Comparison of ENCODE assay signal across 1 cellular context in the genomic region with DNA sequence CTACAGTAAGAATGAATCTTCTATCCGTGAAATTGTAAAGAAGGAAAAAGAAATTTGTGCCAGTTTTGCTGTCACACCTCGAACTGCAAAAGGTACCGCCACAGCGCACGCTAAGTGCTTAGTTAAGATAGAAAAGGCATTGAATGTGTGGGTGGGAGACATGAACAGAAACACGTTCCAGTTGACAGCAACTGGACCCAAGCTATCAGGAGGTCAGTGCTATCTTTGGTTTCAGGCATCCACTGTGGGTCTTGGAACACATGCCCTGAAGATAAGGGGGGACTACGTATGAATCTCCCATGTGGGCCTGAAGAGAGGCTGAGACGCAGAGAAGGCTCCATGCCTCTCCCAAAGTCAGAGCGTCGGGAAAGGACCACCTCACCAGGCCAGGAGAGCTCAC.
TF ChIP-seq lines count a peak whose summit lies in the region.

No MANE protein-coding gene starts in this region.

TF ChIP-seq in K562, 482 proteins besides CTCF, POLR2A, EP300 and RAD21 (continued from another document):
- TF ChIP-seq NCOR1 (IDR thresholded peaks at IDR 0.05) (peak; percentile 89), ZBTB40 (IDR thresholded peaks at IDR 0.05) (0 out of 2 replicates have a peak, but pooled peaks have one; percentile 8), ZBTB40 (CRISPR knock-in tag; IDR thresholded peaks at IDR 0.05) (no peak), ARID1B (IDR thresholded peaks at IDR 0.05) (peak; percentile 91), STAT5A (IDR thresholded peaks at IDR 0.05; ENCODE audit: borderline replicate concordance, low read length) (peak; percentile 72; the same call in 1 of the 2 replicates), MTA2 (IDR thresholded peaks at IDR 0.05; ENCODE audit: low read depth) (peak; percentile 72), MBD2 (IDR thresholded peaks at IDR 0.05; ENCODE audit: borderline replicate concordance, low read depth) (no peak), MNT (conservative IDR thresholded peaks at IDR 0.05) (peak; percentile 62 to 79; a peak in 3 of 4 replicates), HMG20B (CRISPR knock-in tag; IDR thresholded peaks at IDR 0.05) (no peak), FOXA1 (IDR thresholded peaks at IDR 0.05; ENCODE audit: borderline replicate concordance) (no peak)
- TF ChIP-seq, protein P1, sequence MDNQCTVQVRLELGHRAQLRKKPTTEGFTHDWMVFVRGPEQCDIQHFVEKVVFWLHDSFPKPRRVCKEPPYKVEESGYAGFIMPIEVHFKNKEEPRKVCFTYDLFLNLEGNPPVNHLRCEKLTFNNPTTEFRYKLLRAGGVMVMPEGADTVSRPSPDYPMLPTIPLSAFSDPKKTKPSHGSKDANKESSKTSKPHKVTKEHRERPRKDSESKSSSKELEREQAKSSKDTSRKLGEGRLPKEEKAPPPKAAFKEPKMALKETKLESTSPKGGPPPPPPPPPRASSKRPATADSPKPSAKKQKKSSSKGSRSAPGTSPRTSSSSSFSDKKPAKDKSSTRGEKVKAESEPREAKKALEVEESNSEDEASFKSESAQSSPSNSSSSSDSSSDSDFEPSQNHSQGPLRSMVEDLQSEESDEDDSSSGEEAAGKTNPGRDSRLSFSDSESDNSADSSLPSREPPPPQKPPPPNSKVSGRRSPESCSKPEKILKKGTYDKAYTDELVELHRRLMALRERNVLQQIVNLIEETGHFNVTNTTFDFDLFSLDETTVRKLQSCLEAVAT (IDR thresholded peaks at IDR 0.05) = no peak
